In the genomic region with DNA sequence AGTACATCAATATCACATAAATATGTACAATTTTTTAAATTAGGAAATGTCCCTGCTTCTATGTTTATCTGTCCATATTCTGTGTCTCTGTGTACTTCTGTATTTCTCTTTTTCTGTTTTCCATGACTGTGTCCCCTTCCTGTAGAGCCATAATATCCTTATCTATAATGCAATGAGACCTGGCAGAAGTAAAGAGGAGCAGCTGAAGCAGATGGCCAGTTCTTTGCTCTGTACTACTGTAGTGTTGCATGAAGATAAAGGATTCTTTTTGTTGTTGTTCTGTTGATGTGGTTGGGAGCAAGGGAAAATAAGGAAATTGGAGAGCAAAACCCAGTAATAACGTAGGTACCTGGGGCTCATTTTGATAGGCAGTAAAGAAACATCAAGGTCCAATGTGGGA, we compare ENCODE assay signal across 15 cellular contexts.
DNase-seq lines count a peak whose midpoint lies in the region; ATAC-seq and TF ChIP-seq lines count a peak whose summit lies in the region.
"Had no signal": no experiment of that assay in that cellular context is flagged by ENCODE, and none has a peak within 500 bp of the region (broad histone marks: within the 10 kb centered on the region; RNA-seq: fewer than 3 reads in every experiment).

No MANE protein-coding gene starts in this region.

- no peak overlapping the region for H3K4me3 ChIP-seq in SK-N-SH (ENCODE audit: low read depth in 2 of 2, low read length in 1 of 2)
- H3K4me3 ChIP-seq in WERI-Rb-1 (ENCODE audit: low read depth, low read length) = no peak overlapping the region
- H3K4me3 ChIP-seq: SJCRH30 had no signal

- no peaks in the 10 kb centered on the region for H3K36me3 ChIP-seq in SK-N-SH (replicated peaks in 1 of 2; ENCODE audit: control insufficient read depth in 1 of 2, insufficient read depth in 2 of 2, low read length in 1 of 2)
- no peaks in the 10 kb centered on the region for H3K36me3 ChIP-seq in WERI-Rb-1
- H3K36me3 ChIP-seq: SJCRH30 had no signal

- WGBS in SK-N-SH (ENCODE audit: low lambda C conversion rate) = 7% methylated on average over 1 of the region's 1 CpG

- H3K4me1 ChIP-seq in SK-N-SH (ENCODE audit: control insufficient read depth in 1 of 2, insufficient read depth in 2 of 2, low read depth in 1 of 2, low read length in 1 of 2) = peaks cover 0 to 3% of the 10 kb centered on the region in 2 experiments; a peak in 2 of 4 replicates

- no peaks in the 10 kb centered on the region for H3K79me2 ChIP-seq in SK-N-SH (ENCODE audit: insufficient read depth)

- no peak for ATAC-seq in SK-N-SH treated with all-trans-retinoic acid at 6 μM for 48 hours
- ATAC-seq in GM19463 (IDR thresholded peaks at IDR 0.05; ENCODE audit: unreplicated experiment) = no peak
- ATAC-seq: HepG2 had no signal

- POLR2A ChIA-PET in SK-N-SH (lab: Yijun Ruan, JAX) = no interaction called here

- DNase-seq in SK-N-SH = peak; percentile 43
- peak; percentile 84 for DNase-seq in OCI-M1 (lab: John Stamatoyannopoulos, UW)
- DNase-seq in WERI-Rb-1 = peak; percentile 23
- DNase-seq in activated CD4-positive, alpha-beta T cell treated with anti-CD3 and anti-CD28 coated beads, Interleukin-2, amount 50 U/mL, for 48 hours = no peak
- DNase-seq in iPS-NIHi7 (ENCODE audit: extremely low spot score) = no peak
- DNase-seq in NCI-H2196 treated with DMSO at 0.1 percent for 48 hours (lab: John Stamatoyannopoulos, UW; ENCODE audit: unreplicated experiment) = no peak
- DNase-seq: CD4-positive, alpha-beta memory T cell; KG1; NCI-H187 treated with DMSO at 0.1 percent for 48 hours; NCI-H526; SJCRH30; SW 1271 had no signal

- no peaks in the 10 kb centered on the region for H3K9me3 ChIP-seq in SK-N-SH
- no peaks in the 10 kb centered on the region for H3K9me3 ChIP-seq in WERI-Rb-1 (ENCODE audit: severe bottlenecking)
- H3K9me3 ChIP-seq: SJCRH30 had no signal

- H3K9ac ChIP-seq in SK-N-SH = no peak overlapping the region

- TF ChIP-seq CTCF in SK-N-SH (IDR thresholded peaks at IDR 0.05) = no peak
- TF ChIP-seq CTCF in WERI-Rb-1 (IDR thresholded peaks at IDR 0.05; ENCODE audit: low read depth, low read length) = no peak

- H3F3A ChIP-seq in SK-N-SH (replicated peaks; ENCODE audit: insufficient read depth) = no peaks in the 10 kb centered on the region

- H3K9me2 ChIP-seq in SK-N-SH = no peaks in the 10 kb centered on the region

- no peak for TF ChIP-seq EP300 in SK-N-SH (IDR thresholded peaks at IDR 0.05; ENCODE audit: borderline replicate concordance in 1 of 2, low read depth in 1 of 2, low read length in 1 of 2)

- TF ChIP-seq RAD21 in SK-N-SH (IDR thresholded peaks at IDR 0.05; ENCODE audit: low read length) = peak; percentile 15; the same call in 1 of the 2 replicates

- H3K27ac ChIP-seq in SK-N-SH (ENCODE audit: low read depth in 2 of 2, low read length in 1 of 2) (peak overlapping the region in 1 of 2 experiments; percentile 39; a peak in 2 of 4 replicates), WERI-Rb-1 (peak overlapping the region; percentile 2)
- H3K27ac ChIP-seq: SJCRH30 had no signal

- no peaks in the 10 kb centered on the region for H4K20me1 ChIP-seq in SK-N-SH (ENCODE audit: insufficient read depth)

- no peak overlapping the region for H3K4me2 ChIP-seq in SK-N-SH

- H3K27me3 ChIP-seq in SK-N-SH (ENCODE audit: insufficient read depth) (no peaks in the 10 kb centered on the region), WERI-Rb-1 (ENCODE audit: insufficient read depth, low read depth, severe bottlenecking) (no peaks in the 10 kb centered on the region)
- H3K27me3 ChIP-seq: SJCRH30 had no signal

- no peak overlapping the region for H2AFZ ChIP-seq in SK-N-SH (ENCODE audit: low read depth)

- CTCF ChIA-PET in SK-N-SH (lab: Yijun Ruan, JAX) = interaction anchor here (1.0 kb wide), 1 partner anchor 292 kb away, joined by 4 read pairs; no protein-coding TSS in a partner anchor

TF ChIP-seq in SK-N-SH, 30 proteins besides CTCF, POLR2A, EP300 and RAD21:
- TF ChIP-seq EZH2phosphoT487 (IDR thresholded peaks at IDR 0.05; ENCODE audit: borderline replicate concordance, low read depth) (no peak), GATA2 (CRISPR knock-in tag; IDR thresholded peaks at IDR 0.05) (peak; percentile 69)
- TF ChIP-seq, protein P1, sequence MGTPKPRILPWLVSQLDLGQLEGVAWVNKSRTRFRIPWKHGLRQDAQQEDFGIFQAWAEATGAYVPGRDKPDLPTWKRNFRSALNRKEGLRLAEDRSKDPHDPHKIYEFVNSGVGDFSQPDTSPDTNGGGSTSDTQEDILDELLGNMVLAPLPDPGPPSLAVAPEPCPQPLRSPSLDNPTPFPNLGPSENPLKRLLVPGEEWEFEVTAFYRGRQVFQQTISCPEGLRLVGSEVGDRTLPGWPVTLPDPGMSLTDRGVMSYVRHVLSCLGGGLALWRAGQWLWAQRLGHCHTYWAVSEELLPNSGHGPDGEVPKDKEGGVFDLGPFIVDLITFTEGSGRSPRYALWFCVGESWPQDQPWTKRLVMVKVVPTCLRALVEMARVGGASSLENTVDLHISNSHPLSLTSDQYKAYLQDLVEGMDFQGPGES (IDR thresholded peaks at IDR 0.05; ENCODE audit: low read depth, low read length) = no peak
TF ChIP-seq in SK-N-SH: peak in this region for 1.

TF ChIP-seq in SK-N-SH treated with all-trans-retinoic acid at 6 μM for 48 hours, 23 proteins besides CTCF, POLR2A, EP300 and RAD21:
- TF ChIP-seq ZNF70 (CRISPR knock-in tag; IDR thresholded peaks at IDR 0.05) (no peak), PPARA (CRISPR knock-in tag; IDR thresholded peaks at IDR 0.05; ENCODE audit: borderline replicate concordance) (no peak), SNAI2 (CRISPR knock-in tag; IDR thresholded peaks at IDR 0.05) (no peak)
- TF ChIP-seq, protein P2, sequence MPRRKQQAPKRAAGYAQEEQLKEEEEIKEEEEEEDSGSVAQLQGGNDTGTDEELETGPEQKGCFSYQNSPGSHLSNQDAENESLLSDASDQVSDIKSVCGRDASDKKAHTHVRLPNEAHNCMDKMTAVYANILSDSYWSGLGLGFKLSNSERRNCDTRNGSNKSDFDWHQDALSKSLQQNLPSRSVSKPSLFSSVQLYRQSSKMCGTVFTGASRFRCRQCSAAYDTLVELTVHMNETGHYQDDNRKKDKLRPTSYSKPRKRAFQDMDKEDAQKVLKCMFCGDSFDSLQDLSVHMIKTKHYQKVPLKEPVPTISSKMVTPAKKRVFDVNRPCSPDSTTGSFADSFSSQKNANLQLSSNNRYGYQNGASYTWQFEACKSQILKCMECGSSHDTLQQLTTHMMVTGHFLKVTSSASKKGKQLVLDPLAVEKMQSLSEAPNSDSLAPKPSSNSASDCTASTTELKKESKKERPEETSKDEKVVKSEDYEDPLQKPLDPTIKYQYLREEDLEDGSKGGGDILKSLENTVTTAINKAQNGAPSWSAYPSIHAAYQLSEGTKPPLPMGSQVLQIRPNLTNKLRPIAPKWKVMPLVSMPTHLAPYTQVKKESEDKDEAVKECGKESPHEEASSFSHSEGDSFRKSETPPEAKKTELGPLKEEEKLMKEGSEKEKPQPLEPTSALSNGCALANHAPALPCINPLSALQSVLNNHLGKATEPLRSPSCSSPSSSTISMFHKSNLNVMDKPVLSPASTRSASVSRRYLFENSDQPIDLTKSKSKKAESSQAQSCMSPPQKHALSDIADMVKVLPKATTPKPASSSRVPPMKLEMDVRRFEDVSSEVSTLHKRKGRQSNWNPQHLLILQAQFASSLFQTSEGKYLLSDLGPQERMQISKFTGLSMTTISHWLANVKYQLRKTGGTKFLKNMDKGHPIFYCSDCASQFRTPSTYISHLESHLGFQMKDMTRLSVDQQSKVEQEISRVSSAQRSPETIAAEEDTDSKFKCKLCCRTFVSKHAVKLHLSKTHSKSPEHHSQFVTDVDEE (CRISPR knock-in tag; IDR thresholded peaks at IDR 0.05) = no peak

Comparison
In these comparisons a context has a peak if more than half of its experiments do, and no peak if none do; other contexts are left out.
1. DNase-seq: peak in SK-N-SH (single experiment), OCI-M1 (single experiment) and WERI-Rb-1 (single experiment); none in activated CD4-positive, alpha-beta T cell treated with anti-CD3 and anti-CD28 coated beads, Interleukin-2, amount 50 U/mL, for 48 hours (0 of 2), iPS-NIHi7 (single experiment) and NCI-H2196 treated with DMSO at 0.1 percent for 48 hours (single experiment).